ENCODE assay signal across 8 cellular contexts in genomic region chr10:97319671-97320479, GRCh38. TPM values are rescaled to one million over a fixed set of nuclear protein-coding genes. Genes with fewer than 3 reads are reported as not detected.
DNase-seq lines count a peak whose midpoint lies in the region; ATAC-seq, FAIRE-seq and TF ChIP-seq lines count a peak whose summit lies in the region.

No MANE protein-coding gene starts in this region.

- FAIRE-seq in A549 (lab: Jason Lieb, UNC) = no peak

- TF ChIP-seq RAD21 in A549 (conservative IDR thresholded peaks at IDR 0.05 in 1 of 2, IDR thresholded peaks at IDR 0.05 in 1 of 2) = no peak

- TF ChIP-seq CTCF in A549 (IDR thresholded peaks at IDR 0.05) (no peak), astrocyte of the cerebellum (IDR thresholded peaks at IDR 0.05; ENCODE audit: low read depth, low read length, missing control alignments) (no peak), gastrocnemius medialis (IDR thresholded peaks at IDR 0.05 in 4 of 5, conservative IDR thresholded peaks at IDR 0.05 in 1 of 5) (peak in 1 of 5 experiments; percentile 26)

- peak overlapping the region; percentile 95 to 99 for H3K27ac ChIP-seq in A549
- peak overlapping the region; percentile 93 to 97 (median 96) for H3K27ac ChIP-seq in gastrocnemius medialis

- H3K36me3 ChIP-seq in gastrocnemius medialis = no peaks in the 10 kb centered on the region

- H3K4me1 ChIP-seq in A549 = 0 out of 3 replicates have a peak, but pooled peaks cover 3% of the 10 kb centered on the region
- peaks cover 18 to 19% of the 10 kb centered on the region in 2 donors for H3K4me1 ChIP-seq in gastrocnemius medialis

- in situ Hi-C loops in astrocyte of the cerebellum (cut with HindIII; ENCODE audit: low sequenced_read_pairs) (no loop called here), gastrocnemius medialis (cut with MboI; ENCODE audit: low sequenced_read_pairs in 4 of 4) (no loop called here)

- intact Hi-C loops in gastrocnemius medialis (cut with DNase I; ENCODE audit: low total_unique reads) = loop anchor here (1.0 to 5.0 kb wide), 3 partner anchors 13 to 43 kb away; partner anchors contain the start of gene ARHGAP19

- no peak for TF ChIP-seq EP300 in A549 (IDR thresholded peaks at IDR 0.05)

- CTCF ChIA-PET in A549 (lab: Yijun Ruan, JAX) = interaction anchor here (0.8 to 2.3 kb wide), 10 partner anchors 8 to 109 kb away, joined by 3 to 10 read pairs (median 4); partner anchors contain the start of genes ARHGAP19 and FRAT2

- H3K4me3 ChIP-seq in A549 (peak overlapping the region; percentile 58), astrocyte of the cerebellum (ENCODE audit: low read depth, low read length) (peak overlapping the region; percentile 54), iPS-11a (ENCODE audit: low read depth, low read length) (peak overlapping the region; percentile 72), gastrocnemius medialis (peak overlapping the region; percentile 74 to 88 (median 79))

- no peaks in the 10 kb centered on the region for H3K27me3 ChIP-seq in gastrocnemius medialis

- ATAC-seq in A549 = peak; percentile 63 to 64
- ATAC-seq in GM18519 (IDR thresholded peaks at IDR 0.05; ENCODE audit: low FRiP score, unreplicated experiment) = peak; percentile 16
- peak; percentile 28 for ATAC-seq in HG03378 (IDR thresholded peaks at IDR 0.05; ENCODE audit: unreplicated experiment)
- ATAC-seq in gastrocnemius medialis = peak; percentile 41 to 50

- POLR2A ChIA-PET in A549 (lab: Yijun Ruan, JAX) = interaction anchor here (1.9 to 2.4 kb wide), 2 partner anchors 8 to 81 kb away, joined by 7 to 15 read pairs; partner anchors contain the start of gene RRP12

- no peak for TF ChIP-seq POLR2A in A549 (IDR thresholded peaks at IDR 0.05; ENCODE audit: low read length)
- no peak for TF ChIP-seq POLR2A in gastrocnemius medialis (IDR thresholded peaks at IDR 0.05)

- DNase-seq in A549 (ENCODE audit: low read depth in 1 of 2, low spot score in 1 of 2) (peak in 1 of 2 experiments; percentile 60), T-helper 2 cell (peak in 4 of 5 experiments; percentile 42 to 80 (median 54)), astrocyte of the cerebellum (ENCODE audit: low read depth) (no peak), gastrocnemius medialis (peak; percentile 32 to 44), COR-L47 (lab: John Stamatoyannopoulos, UW) (no peak)

- WGBS in A549 (ENCODE audit: missing lambda C conversion rate) = 68% methylated on average over 9 of the region's 83 CpGs

- H3K9me3 ChIP-seq in A549 (no peaks in the 10 kb centered on the region), gastrocnemius medialis (no peaks in the 10 kb centered on the region)

- peak overlapping the region; percentile 80 for H3K4me2 ChIP-seq in A549

TF ChIP-seq in A549, 52 proteins besides CTCF, POLR2A, EP300 and RAD21:
- TF ChIP-seq RNF2 (IDR thresholded peaks at IDR 0.05; ENCODE audit: borderline replicate concordance, low read depth) (0 out of 2 replicates have a peak, but pooled peaks have one; percentile 39), PBX3 (IDR thresholded peaks at IDR 0.05) (no peak)
- TF ChIP-seq, protein P1, sequence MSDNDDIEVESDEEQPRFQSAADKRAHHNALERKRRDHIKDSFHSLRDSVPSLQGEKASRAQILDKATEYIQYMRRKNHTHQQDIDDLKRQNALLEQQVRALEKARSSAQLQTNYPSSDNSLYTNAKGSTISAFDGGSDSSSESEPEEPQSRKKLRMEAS (IDR thresholded peaks at IDR 0.05) = peak; percentile 31; the same call in 1 of the 2 replicates

RNA-seq across cellular contexts. Expression of gene FRAT1, which starts 0.8 kb away (rescaled TPM):
- polyA plus RNA-seq in A549 (2011; rRNA removed) (1.3 and 1.5 TPM in 2 replicates), A549 (2017; fragmentation: RNase III; extraction: RNeasy Plus Mini Kit Qiagen cat#74134 plus additional on column Dnase treatment) (1.2 to 2.3 TPM (median 2.0 TPM) in 3 replicates)
- polyA plus RNA-seq in A549 (2012; cell fraction: cytosol; rRNA removed) = 1.1 and 1.9 TPM in 2 replicates
- polyA plus RNA-seq in A549 (2012; cell fraction: nucleus; rRNA removed) = 1.5 and 2.2 TPM in 2 replicates
- polyA minus RNA-seq in A549 (2011; rRNA and poly(A)+ RNA removed) = 1.8 and 2.7 TPM in 2 replicates
- total RNA-seq in gastrocnemius medialis = 1 to 10 TPM; 1.7 to 7.6 (median 3.2) TPM

RNA-seq across cellular contexts. Expression of gene FRAT2, which starts 14.7 kb away (rescaled TPM):
- 4.1 and 4.4 TPM in 2 replicates for polyA plus RNA-seq in A549 (2011; rRNA removed)
- polyA plus RNA-seq in A549 (2012; cell fraction: cytosol; rRNA removed) = 5.6 and 7.8 TPM in 2 replicates
- polyA plus RNA-seq in A549 (2012; cell fraction: nucleus; rRNA removed) = 4.9 and 6.3 TPM in 2 replicates
- 2.8 to 5.0 TPM (median 3.9 TPM) in 3 replicates for polyA plus RNA-seq in A549 (2017; fragmentation: RNase III; extraction: RNeasy Plus Mini Kit Qiagen cat#74134 plus additional on column Dnase treatment)
- polyA minus RNA-seq in A549 (2011; rRNA and poly(A)+ RNA removed) = 3.3 and 3.6 TPM in 2 replicates
- total RNA-seq in gastrocnemius medialis = 10 to 100 TPM in 3 of 4 donors, 1 to 10 TPM in 1; 9.3 to 28.7 (median 20.5) TPM

RNA-seq across cellular contexts. Expression of gene ARHGAP19, which starts 27.4 kb away (rescaled TPM):
- polyA plus RNA-seq in A549 (2011; rRNA removed) = 11.9 and 13.9 TPM in 2 replicates
- polyA plus RNA-seq in A549 (2012; cell fraction: cytosol; rRNA removed) = 3.3 and 3.7 TPM in 2 replicates
- 4.1 and 6.7 TPM in 2 replicates for polyA plus RNA-seq in A549 (2012; cell fraction: nucleus; rRNA removed)
- polyA plus RNA-seq in A549 (2017; fragmentation: RNase III; extraction: RNeasy Plus Mini Kit Qiagen cat#74134 plus additional on column Dnase treatment) = 6.0 to 6.9 TPM (median 6.6 TPM) in 3 replicates
- polyA minus RNA-seq in A549 (2011; rRNA and poly(A)+ RNA removed) = 5.8 and 6.7 TPM in 2 replicates
- 10 to 100 TPM in 1 of 4 donors, 1 to 10 TPM in 3; 1.7 to 12.3 (median 2.4) TPM for total RNA-seq in gastrocnemius medialis

Comparison
In these comparisons a context has a peak if more than half of its experiments do, and no peak if none do; other contexts are left out.
1. DNase-seq: peak in T-helper 2 cell (4 of 5) and gastrocnemius medialis (2 of 2); none in astrocyte of the cerebellum (single experiment) and COR-L47 (single experiment).
2. Peak in every context shown above with its lines, with median percentiles within 50 percentile points of each other: ATAC-seq and H3K4me3 ChIP-seq.